Comparison of ENCODE assay signal across 8 cellular contexts in genomic region chr5:118987988-118988945, GRCh38. TPM values are rescaled to one million over a fixed set of nuclear protein-coding genes. Genes with fewer than 3 reads are reported as not detected.
DNase-seq lines count a peak whose midpoint lies in the region; ATAC-seq and TF ChIP-seq lines count a peak whose summit lies in the region.

A gene with protein sequence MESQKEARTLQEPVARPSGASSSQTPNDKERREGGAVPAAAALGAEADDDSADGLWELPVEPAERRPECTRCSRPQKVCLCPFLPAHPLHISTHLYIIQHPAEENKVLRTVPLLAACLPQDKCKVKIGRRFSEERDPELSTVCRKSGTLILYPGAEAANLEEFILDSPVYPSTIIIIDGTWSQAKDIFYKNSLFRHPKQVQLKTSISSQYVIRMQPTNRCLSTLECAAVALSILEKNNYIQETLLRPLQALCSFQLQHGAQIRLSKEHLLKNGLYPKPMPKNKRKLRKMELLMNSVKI (minus strand): TSS chr5:118988547. CDS start chr5:118988511, 36 bp downstream.

- peaks cover 16% of the 10 kb centered on the region for H3K4me1 ChIP-seq in osteoblast (ENCODE audit: insufficient read depth, low read length)
- no peaks in the 10 kb centered on the region for H3K4me1 ChIP-seq in thymus (ENCODE audit: control insufficient read depth, insufficient read depth, low read length)

- WGBS in thymus, result 3% methylated on average over 79 of the region's 79 CpGs

- H3K36me3 ChIP-seq in SK-N-MC (ENCODE audit: insufficient read depth, low read length) (no peaks in the 10 kb centered on the region), osteoblast (ENCODE audit: insufficient read depth, low read length) (no peaks in the 10 kb centered on the region), thymus (ENCODE audit: control insufficient read depth, insufficient read depth) (no peaks in the 10 kb centered on the region)

- peak within 1 kb of the TSS; percentile 91 for H2AFZ ChIP-seq in osteoblast (ENCODE audit: low read length)

- H3K4me3 ChIP-seq in GM12864 (ENCODE audit: low read depth, low read length) (peak within 1 kb of the TSS; percentile 71), SK-N-MC (peak within 1 kb of the TSS; percentile 95), osteoblast (ENCODE audit: insufficient read depth, low read length) (peak within 1 kb of the TSS; percentile 80), thymus (ENCODE audit: low read length) (peak within 1 kb of the TSS; percentile 72)

- no peaks in the 10 kb centered on the region for H3K79me2 ChIP-seq in osteoblast (ENCODE audit: insufficient read depth, low read length)

- H3K27ac Mint-ChIP-seq in activated naive CD4-positive, alpha-beta T cell treated with anti-CD3 and anti-CD28 coated beads, Interleukin-2, amount 50 U/mL, for 72 hours, result peak within 1 kb of the TSS; percentile 68 to 85
- no peak within 1 kb of the TSS for H3K27ac Mint-ChIP-seq in glutamatergic neuron (ENCODE audit: unreplicated experiment)

- H3K9me3 Mint-ChIP-seq in activated naive CD4-positive, alpha-beta T cell treated with anti-CD3 and anti-CD28 coated beads, Interleukin-2, amount 50 U/mL, for 72 hours, result no peaks in the 10 kb centered on the region
- no peaks in the 10 kb centered on the region for H3K9me3 Mint-ChIP-seq in glutamatergic neuron (ENCODE audit: unreplicated experiment)

- peak; percentile 94 for ATAC-seq in HG02610 (IDR thresholded peaks at IDR 0.05; ENCODE audit: unreplicated experiment)
- peak; percentile 89 to 91 for ATAC-seq in activated naive CD4-positive, alpha-beta T cell treated with anti-CD3 and anti-CD28 coated beads, Interleukin-2, amount 50 U/mL, for 72 hours

- peak within 1 kb of the TSS; percentile 78 for H3K4me3 Mint-ChIP-seq in glutamatergic neuron (ENCODE audit: unreplicated experiment)

- no peaks in the 10 kb centered on the region for H3K27me3 Mint-ChIP-seq in glutamatergic neuron (ENCODE audit: unreplicated experiment)

- H4K20me1 ChIP-seq in osteoblast (ENCODE audit: insufficient read depth, low read length), result no peaks in the 10 kb centered on the region

- H3K4me2 ChIP-seq in osteoblast (ENCODE audit: insufficient read depth, low read length), result peak within 1 kb of the TSS; percentile 92

- TF ChIP-seq CTCF in GM12864 (IDR thresholded peaks at IDR 0.05; ENCODE audit: low read depth, low read length, missing control alignments) (peak; percentile 87), glutamatergic neuron (IDR thresholded peaks at IDR 0.05; ENCODE audit: partially characterized antibody, unreplicated experiment) (peak; percentile 98), osteoblast (IDR thresholded peaks at IDR 0.05; ENCODE audit: extremely low read depth, low read depth, low read length) (peak; percentile 73)

- H3K27me3 ChIP-seq in osteoblast (ENCODE audit: insufficient read depth, low read length) (no peaks in the 10 kb centered on the region), thymus (ENCODE audit: control insufficient read depth, insufficient read depth) (no peaks in the 10 kb centered on the region)

- DNase-seq in GM12864 (ENCODE audit: low read depth), result peak; percentile 88
- peak; percentile 86 for DNase-seq in NCI-H1048 (lab: John Stamatoyannopoulos, UW)
- DNase-seq in SK-N-MC (ENCODE audit: low read depth, low spot score), result no peak
- DNase-seq in activated naive CD4-positive, alpha-beta T cell treated with anti-CD3 and anti-CD28 coated beads, Interleukin-2, amount 50 U/mL, for 72 hours (ENCODE audit: low spot score in 2 of 2), result peak; percentile 96 to 97
- peak; percentile 95 for DNase-seq in glutamatergic neuron
- peak; percentile 98 for DNase-seq in osteoblast (ENCODE audit: insufficient read length, low spot score, missing footprints)

- H3K36me3 Mint-ChIP-seq in activated naive CD4-positive, alpha-beta T cell treated with anti-CD3 and anti-CD28 coated beads, Interleukin-2, amount 50 U/mL, for 72 hours, result peaks cover 0 to 6% of the 10 kb centered on the region in 2 donors
- no peaks in the 10 kb centered on the region for H3K36me3 Mint-ChIP-seq in glutamatergic neuron (ENCODE audit: unreplicated experiment)

- H3K27ac ChIP-seq in SK-N-MC, result peak within 1 kb of the TSS; percentile 67
- peak within 1 kb of the TSS; percentile 19 for H3K27ac ChIP-seq in osteoblast (ENCODE audit: low read depth, low read length)
- H3K27ac ChIP-seq in thymus (ENCODE audit: low read depth), result peak within 1 kb of the TSS; percentile 87

- peak within 1 kb of the TSS; percentile 82 for H3K9ac ChIP-seq in SK-N-MC (ENCODE audit: insufficient read length)

- no peaks in the 10 kb centered on the region for H3K9me3 ChIP-seq in SK-N-MC (ENCODE audit: low read depth, low read length)
- H3K9me3 ChIP-seq in osteoblast (ENCODE audit: low read depth, low read length), result no peaks in the 10 kb centered on the region
- no peaks in the 10 kb centered on the region for H3K9me3 ChIP-seq in thymus (ENCODE audit: control insufficient read depth)

- no peaks in the 10 kb centered on the region for H3K4me1 Mint-ChIP-seq in glutamatergic neuron (ENCODE audit: low read depth, unreplicated experiment)

RNA-seq across cellular contexts. Expression of the gene that starts here (rescaled TPM):
- total RNA-seq in activated naive CD4-positive, alpha-beta T cell treated with anti-CD3 and anti-CD28 coated beads, Interleukin-2, amount 50 U/mL, for 72 hours, result 1 to 10 TPM; 3.8 to 4.0 TPM
- 1.6 TPM for total RNA-seq in glutamatergic neuron (ENCODE audit: unreplicated experiment)
- 8.0 and 11.6 TPM in 2 replicates for total RNA-seq in osteoblast
- polyA plus RNA-seq in thymus, result 2.3 TPM

Comparison
In these comparisons a context has a peak if more than half of its experiments do, and no peak if none do; other contexts are left out.
1. H3K27ac ChIP-seq: peak in every context shown above with its lines; median percentile 87 in thymus; 67 in SK-N-MC; 19 in osteoblast.